In the genomic region with DNA sequence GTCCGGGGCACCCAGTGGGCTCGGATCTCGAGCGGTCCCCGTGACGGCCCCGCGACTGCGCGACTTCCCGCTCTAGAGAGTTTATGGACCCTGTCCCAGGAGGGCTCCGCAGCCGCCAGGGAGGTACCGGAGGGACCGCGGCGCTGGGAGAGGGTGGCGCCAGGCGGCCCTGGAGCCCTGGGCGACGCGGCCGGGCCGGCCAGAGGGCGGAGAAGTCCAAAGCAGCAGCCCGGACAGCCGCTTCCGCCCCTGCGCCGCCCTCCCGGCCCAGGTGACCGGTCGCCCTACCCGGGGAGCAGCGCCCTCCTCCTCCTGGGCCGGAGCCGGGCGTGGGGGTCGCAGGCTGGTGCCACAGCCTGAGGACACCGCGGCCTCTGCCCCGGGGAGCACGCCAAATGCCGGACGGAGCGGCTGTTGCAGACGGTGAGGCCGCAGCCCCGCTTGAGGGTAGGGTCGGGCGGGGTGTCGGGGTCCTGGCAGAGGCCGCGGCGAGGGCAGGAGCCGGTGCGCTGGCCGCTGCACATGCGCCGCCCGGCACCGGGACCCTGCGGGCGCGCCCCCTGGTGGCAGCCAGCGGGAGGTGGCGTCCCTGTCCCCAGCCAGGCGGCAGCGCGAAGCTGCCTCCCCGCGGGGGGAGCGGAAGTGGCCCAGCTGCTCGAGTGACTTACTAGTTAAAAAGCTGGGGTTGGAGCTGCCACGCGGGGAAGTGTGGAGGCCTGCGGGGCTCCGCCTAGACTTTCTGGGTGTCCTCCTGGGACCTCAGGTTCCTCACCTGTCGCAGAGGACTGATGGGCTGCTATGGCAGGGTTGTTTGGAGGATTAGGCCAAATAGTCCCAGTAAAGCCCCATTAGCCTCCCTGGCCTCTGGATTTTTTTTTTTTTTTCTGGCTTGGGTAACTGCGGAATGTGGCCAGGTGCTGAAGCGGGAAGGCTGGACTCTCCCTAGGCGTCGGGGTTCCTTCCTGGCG, we compare ENCODE assay signal across 1 cellular context.
TF ChIP-seq lines count a peak whose summit lies in the region.

No MANE protein-coding gene starts in this region.

TF ChIP-seq in WTC11, 78 proteins besides CTCF, POLR2A, EP300 and RAD21 (continued from another document and continues in another):
- TF ChIP-seq, protein P1, sequence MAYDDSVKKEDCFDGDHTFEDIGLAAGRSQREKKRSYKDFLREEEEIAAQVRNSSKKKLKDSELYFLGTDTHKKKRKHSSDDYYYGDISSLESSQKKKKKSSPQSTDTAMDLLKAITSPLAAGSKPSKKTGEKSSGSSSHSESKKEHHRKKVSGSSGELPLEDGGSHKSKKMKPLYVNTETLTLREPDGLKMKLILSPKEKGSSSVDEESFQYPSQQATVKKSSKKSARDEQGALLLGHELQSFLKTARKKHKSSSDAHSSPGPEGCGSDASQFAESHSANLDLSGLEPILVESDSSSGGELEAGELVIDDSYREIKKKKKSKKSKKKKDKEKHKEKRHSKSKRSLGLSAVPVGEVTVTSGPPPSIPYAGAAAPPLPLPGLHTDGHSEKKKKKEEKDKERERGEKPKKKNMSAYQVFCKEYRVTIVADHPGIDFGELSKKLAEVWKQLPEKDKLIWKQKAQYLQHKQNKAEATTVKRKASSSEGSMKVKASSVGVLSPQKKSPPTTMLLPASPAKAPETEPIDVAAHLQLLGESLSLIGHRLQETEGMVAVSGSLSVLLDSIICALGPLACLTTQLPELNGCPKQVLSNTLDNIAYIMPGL (CRISPR knock-in tag; IDR thresholded peaks at IDR 0.05), result peak; percentile 95
- TF ChIP-seq MYBL2 (CRISPR knock-in tag; IDR thresholded peaks at IDR 0.05) (no peak), ZNF263 (CRISPR knock-in tag; IDR thresholded peaks at IDR 0.05; ENCODE audit: low read depth) (no peak), PRRX2 (CRISPR knock-in tag; IDR thresholded peaks at IDR 0.05) (no peak; the same call in 1 of the 2 replicates), ZBTB21 (CRISPR knock-in tag; IDR thresholded peaks at IDR 0.05; ENCODE audit: borderline replicate concordance) (no peak; the same call in 1 of the 2 replicates), JUN (CRISPR knock-in tag; IDR thresholded peaks at IDR 0.05) (0 out of 2 replicates have a peak, but pooled peaks have one; percentile 18), CREB1 (CRISPR knock-in tag; IDR thresholded peaks at IDR 0.05) (no peak), JAZF1 (CRISPR knock-in tag; IDR thresholded peaks at IDR 0.05) (no peak), OVOL2 (CRISPR knock-in tag; IDR thresholded peaks at IDR 0.05; ENCODE audit: borderline replicate concordance) (no peak), ESRRA (CRISPR knock-in tag; IDR thresholded peaks at IDR 0.05; ENCODE audit: borderline replicate concordance) (no peak), FOXK1 (CRISPR knock-in tag; IDR thresholded peaks at IDR 0.05) (peak; percentile 80; the same call in 1 of the 2 replicates), GRHL2 (CRISPR knock-in tag; IDR thresholded peaks at IDR 0.05; ENCODE audit: insufficient replicate concordance, severe bottlenecking) (no peak), SMAD3 (CRISPR knock-in tag; IDR thresholded peaks at IDR 0.05; ENCODE audit: borderline replicate concordance) (peak; percentile 67; the same call in 1 of the 2 replicates), RORB (CRISPR knock-in tag; IDR thresholded peaks at IDR 0.05) (no peak), TCF7 (CRISPR knock-in tag; IDR thresholded peaks at IDR 0.05; ENCODE audit: low read depth) (no peak), CBFB (CRISPR knock-in tag; IDR thresholded peaks at IDR 0.05; ENCODE audit: low read depth) (no peak), HMGA2 (CRISPR knock-in tag; IDR thresholded peaks at IDR 0.05) (no peak), ZNF396 (CRISPR knock-in tag; IDR thresholded peaks at IDR 0.05; ENCODE audit: borderline replicate concordance) (no peak), NFYB (CRISPR knock-in tag; conservative IDR thresholded peaks at IDR 0.05; ENCODE audit: low read depth) (no peak; the same call in 1 of the 2 replicates), FOXJ3 (CRISPR knock-in tag; IDR thresholded peaks at IDR 0.05; ENCODE audit: borderline replicate concordance) (no peak), ZNF121 (CRISPR knock-in tag; IDR thresholded peaks at IDR 0.05) (0 out of 2 replicates have a peak, but pooled peaks have one; percentile 34), SMAD4 (CRISPR knock-in tag; IDR thresholded peaks at IDR 0.05) (no peak), ATF1 (CRISPR knock-in tag; IDR thresholded peaks at IDR 0.05) (no peak)
- TF ChIP-seq, protein P2, sequence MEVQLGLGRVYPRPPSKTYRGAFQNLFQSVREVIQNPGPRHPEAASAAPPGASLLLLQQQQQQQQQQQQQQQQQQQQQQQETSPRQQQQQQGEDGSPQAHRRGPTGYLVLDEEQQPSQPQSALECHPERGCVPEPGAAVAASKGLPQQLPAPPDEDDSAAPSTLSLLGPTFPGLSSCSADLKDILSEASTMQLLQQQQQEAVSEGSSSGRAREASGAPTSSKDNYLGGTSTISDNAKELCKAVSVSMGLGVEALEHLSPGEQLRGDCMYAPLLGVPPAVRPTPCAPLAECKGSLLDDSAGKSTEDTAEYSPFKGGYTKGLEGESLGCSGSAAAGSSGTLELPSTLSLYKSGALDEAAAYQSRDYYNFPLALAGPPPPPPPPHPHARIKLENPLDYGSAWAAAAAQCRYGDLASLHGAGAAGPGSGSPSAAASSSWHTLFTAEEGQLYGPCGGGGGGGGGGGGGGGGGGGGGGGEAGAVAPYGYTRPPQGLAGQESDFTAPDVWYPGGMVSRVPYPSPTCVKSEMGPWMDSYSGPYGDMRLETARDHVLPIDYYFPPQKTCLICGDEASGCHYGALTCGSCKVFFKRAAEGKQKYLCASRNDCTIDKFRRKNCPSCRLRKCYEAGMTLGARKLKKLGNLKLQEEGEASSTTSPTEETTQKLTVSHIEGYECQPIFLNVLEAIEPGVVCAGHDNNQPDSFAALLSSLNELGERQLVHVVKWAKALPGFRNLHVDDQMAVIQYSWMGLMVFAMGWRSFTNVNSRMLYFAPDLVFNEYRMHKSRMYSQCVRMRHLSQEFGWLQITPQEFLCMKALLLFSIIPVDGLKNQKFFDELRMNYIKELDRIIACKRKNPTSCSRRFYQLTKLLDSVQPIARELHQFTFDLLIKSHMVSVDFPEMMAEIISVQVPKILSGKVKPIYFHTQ (CRISPR knock-in tag; IDR thresholded peaks at IDR 0.05), result no peak
- TF ChIP-seq, protein P3, sequence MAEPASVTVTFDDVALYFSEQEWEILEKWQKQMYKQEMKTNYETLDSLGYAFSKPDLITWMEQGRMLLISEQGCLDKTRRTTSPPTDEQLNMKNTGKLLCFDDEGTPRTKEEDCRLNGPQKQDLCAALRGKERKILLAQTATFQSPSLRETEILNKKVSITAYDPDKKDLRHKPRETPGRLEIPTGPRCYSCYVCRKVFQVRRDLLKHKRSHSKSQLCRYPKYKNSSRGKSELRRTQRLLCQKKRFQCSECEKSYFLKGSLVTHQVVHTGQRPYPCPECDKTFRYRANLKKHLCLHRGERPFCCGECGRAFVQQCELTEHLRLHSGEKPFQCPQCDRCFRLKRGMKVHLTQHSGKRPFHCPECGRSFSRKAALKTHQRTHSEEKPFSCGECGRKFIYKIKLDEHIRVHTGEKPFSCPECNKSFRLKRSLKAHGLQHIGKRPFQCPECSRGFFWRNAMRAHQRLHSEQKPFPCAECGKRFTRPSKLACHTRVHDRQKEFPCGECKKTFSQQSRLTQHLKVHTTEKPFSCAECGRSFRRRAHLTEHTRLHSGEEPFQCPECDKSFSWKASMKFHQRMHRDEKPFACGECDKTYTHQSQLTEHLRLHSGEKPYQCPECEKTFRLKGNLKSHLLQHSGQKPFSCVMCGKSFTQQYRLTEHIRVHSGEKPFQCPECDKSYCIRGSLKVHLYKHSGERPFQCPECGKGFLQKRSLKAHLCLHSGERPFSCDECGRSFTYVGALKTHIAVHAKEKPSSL (CRISPR knock-in tag; conservative IDR thresholded peaks at IDR 0.05), result no peak
- TF ChIP-seq, protein P4, sequence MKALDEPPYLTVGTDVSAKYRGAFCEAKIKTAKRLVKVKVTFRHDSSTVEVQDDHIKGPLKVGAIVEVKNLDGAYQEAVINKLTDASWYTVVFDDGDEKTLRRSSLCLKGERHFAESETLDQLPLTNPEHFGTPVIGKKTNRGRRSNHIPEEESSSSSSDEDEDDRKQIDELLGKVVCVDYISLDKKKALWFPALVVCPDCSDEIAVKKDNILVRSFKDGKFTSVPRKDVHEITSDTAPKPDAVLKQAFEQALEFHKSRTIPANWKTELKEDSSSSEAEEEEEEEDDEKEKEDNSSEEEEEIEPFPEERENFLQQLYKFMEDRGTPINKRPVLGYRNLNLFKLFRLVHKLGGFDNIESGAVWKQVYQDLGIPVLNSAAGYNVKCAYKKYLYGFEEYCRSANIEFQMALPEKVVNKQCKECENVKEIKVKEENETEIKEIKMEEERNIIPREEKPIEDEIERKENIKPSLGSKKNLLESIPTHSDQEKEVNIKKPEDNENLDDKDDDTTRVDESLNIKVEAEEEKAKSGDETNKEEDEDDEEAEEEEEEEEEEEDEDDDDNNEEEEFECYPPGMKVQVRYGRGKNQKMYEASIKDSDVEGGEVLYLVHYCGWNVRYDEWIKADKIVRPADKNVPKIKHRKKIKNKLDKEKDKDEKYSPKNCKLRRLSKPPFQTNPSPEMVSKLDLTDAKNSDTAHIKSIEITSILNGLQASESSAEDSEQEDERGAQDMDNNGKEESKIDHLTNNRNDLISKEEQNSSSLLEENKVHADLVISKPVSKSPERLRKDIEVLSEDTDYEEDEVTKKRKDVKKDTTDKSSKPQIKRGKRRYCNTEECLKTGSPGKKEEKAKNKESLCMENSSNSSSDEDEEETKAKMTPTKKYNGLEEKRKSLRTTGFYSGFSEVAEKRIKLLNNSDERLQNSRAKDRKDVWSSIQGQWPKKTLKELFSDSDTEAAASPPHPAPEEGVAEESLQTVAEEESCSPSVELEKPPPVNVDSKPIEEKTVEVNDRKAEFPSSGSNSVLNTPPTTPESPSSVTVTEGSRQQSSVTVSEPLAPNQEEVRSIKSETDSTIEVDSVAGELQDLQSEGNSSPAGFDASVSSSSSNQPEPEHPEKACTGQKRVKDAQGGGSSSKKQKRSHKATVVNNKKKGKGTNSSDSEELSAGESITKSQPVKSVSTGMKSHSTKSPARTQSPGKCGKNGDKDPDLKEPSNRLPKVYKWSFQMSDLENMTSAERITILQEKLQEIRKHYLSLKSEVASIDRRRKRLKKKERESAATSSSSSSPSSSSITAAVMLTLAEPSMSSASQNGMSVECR (CRISPR knock-in tag; IDR thresholded peaks at IDR 0.05; ENCODE audit: borderline replicate concordance), result peak; percentile 5; the same call in 1 of the 2 replicates
- TF ChIP-seq, protein P5, sequence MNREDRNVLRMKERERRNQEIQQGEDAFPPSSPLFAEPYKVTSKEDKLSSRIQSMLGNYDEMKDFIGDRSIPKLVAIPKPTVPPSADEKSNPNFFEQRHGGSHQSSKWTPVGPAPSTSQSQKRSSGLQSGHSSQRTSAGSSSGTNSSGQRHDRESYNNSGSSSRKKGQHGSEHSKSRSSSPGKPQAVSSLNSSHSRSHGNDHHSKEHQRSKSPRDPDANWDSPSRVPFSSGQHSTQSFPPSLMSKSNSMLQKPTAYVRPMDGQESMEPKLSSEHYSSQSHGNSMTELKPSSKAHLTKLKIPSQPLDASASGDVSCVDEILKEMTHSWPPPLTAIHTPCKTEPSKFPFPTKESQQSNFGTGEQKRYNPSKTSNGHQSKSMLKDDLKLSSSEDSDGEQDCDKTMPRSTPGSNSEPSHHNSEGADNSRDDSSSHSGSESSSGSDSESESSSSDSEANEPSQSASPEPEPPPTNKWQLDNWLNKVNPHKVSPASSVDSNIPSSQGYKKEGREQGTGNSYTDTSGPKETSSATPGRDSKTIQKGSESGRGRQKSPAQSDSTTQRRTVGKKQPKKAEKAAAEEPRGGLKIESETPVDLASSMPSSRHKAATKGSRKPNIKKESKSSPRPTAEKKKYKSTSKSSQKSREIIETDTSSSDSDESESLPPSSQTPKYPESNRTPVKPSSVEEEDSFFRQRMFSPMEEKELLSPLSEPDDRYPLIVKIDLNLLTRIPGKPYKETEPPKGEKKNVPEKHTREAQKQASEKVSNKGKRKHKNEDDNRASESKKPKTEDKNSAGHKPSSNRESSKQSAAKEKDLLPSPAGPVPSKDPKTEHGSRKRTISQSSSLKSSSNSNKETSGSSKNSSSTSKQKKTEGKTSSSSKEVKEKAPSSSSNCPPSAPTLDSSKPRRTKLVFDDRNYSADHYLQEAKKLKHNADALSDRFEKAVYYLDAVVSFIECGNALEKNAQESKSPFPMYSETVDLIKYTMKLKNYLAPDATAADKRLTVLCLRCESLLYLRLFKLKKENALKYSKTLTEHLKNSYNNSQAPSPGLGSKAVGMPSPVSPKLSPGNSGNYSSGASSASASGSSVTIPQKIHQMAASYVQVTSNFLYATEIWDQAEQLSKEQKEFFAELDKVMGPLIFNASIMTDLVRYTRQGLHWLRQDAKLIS (CRISPR knock-in tag; IDR thresholded peaks at IDR 0.05; ENCODE audit: borderline replicate concordance), result no peak; the same call in 1 of the 2 replicates
- TF ChIP-seq, protein P6, sequence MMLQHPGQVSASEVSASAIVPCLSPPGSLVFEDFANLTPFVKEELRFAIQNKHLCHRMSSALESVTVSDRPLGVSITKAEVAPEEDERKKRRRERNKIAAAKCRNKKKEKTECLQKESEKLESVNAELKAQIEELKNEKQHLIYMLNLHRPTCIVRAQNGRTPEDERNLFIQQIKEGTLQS (CRISPR knock-in tag; conservative IDR thresholded peaks at IDR 0.05), result no peak
- TF ChIP-seq, protein P7, sequence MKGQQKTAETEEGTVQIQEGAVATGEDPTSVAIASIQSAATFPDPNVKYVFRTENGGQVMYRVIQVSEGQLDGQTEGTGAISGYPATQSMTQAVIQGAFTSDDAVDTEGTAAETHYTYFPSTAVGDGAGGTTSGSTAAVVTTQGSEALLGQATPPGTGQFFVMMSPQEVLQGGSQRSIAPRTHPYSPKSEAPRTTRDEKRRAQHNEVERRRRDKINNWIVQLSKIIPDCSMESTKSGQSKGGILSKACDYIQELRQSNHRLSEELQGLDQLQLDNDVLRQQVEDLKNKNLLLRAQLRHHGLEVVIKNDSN (CRISPR knock-in tag; IDR thresholded peaks at IDR 0.05), result no peak
- TF ChIP-seq, protein P8, sequence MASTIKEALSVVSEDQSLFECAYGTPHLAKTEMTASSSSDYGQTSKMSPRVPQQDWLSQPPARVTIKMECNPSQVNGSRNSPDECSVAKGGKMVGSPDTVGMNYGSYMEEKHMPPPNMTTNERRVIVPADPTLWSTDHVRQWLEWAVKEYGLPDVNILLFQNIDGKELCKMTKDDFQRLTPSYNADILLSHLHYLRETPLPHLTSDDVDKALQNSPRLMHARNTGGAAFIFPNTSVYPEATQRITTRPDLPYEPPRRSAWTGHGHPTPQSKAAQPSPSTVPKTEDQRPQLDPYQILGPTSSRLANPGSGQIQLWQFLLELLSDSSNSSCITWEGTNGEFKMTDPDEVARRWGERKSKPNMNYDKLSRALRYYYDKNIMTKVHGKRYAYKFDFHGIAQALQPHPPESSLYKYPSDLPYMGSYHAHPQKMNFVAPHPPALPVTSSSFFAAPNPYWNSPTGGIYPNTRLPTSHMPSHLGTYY (CRISPR knock-in tag; IDR thresholded peaks at IDR 0.05), result no peak
- TF ChIP-seq, protein P9, sequence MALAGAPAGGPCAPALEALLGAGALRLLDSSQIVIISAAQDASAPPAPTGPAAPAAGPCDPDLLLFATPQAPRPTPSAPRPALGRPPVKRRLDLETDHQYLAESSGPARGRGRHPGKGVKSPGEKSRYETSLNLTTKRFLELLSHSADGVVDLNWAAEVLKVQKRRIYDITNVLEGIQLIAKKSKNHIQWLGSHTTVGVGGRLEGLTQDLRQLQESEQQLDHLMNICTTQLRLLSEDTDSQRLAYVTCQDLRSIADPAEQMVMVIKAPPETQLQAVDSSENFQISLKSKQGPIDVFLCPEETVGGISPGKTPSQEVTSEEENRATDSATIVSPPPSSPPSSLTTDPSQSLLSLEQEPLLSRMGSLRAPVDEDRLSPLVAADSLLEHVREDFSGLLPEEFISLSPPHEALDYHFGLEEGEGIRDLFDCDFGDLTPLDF (CRISPR knock-in tag; IDR thresholded peaks at IDR 0.05), result peak; percentile 88; the same call in 1 of the 2 replicates
- TF ChIP-seq, protein P10, sequence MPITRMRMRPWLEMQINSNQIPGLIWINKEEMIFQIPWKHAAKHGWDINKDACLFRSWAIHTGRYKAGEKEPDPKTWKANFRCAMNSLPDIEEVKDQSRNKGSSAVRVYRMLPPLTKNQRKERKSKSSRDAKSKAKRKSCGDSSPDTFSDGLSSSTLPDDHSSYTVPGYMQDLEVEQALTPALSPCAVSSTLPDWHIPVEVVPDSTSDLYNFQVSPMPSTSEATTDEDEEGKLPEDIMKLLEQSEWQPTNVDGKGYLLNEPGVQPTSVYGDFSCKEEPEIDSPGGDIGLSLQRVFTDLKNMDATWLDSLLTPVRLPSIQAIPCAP (CRISPR knock-in tag; IDR thresholded peaks at IDR 0.05), result peak; percentile 79
